Comparison of ENCODE assay signal across 27 cellular contexts in genomic region chr1:238558746-238559145, GRCh38.
"Had no signal": no experiment of that assay in that cellular context is flagged by ENCODE, and none has a peak within 500 bp of the region (broad histone marks: within the 10 kb centered on the region; RNA-seq: fewer than 3 reads in every experiment).

No MANE protein-coding gene starts in this region.

- H3K4me3 Mint-ChIP-seq: natural killer cell treated with Interleukin-12 subunit alpha and Interleukin-12 subunit beta and Interleukin-15 and Interleukin-18, amount 100 ng/mL, for 72 hours; nephron progenitor cell; neural crest cell; stimulated activated effector memory CD8-positive, alpha-beta T cell treated with anti-CD3 and anti-CD28 coated beads, Interleukin-12 subunit alpha, Interleukin-12 subunit beta, amount 100 ng/mL, for 72 hours; stimulated activated naive B cell treated with anti-CD40 and anti-IgM and Interleukin-4, amounts not matched to agents 10 μg/mL and 1 μg/mL and 100 μg/mL, for 72 hours; stimulated activated naive CD8-positive, alpha-beta T cell treated with anti-CD3 and anti-CD28 coated beads, Interleukin-15, Interleukin-2, amounts not matched to agents 100 ng/mL and 50 ng/mL, for 24 hours had no signal

- H3K36me3 ChIP-seq: neutrophil, pancreas, prostate gland, right lobe of liver, sigmoid colon, stomach, thoracic aorta, thyroid gland, tibial nerve, upper lobe of left lung, vagina had no signal

- H3K9me3 Mint-ChIP-seq: nephron progenitor cell had no signal

- H3K36me3 Mint-ChIP-seq: natural killer cell treated with Interleukin-12 subunit alpha and Interleukin-12 subunit beta and Interleukin-15 and Interleukin-18, amount 100 ng/mL, for 72 hours; stimulated activated effector memory CD8-positive, alpha-beta T cell treated with anti-CD3 and anti-CD28 coated beads, Interleukin-12 subunit alpha, Interleukin-12 subunit beta, amount 100 ng/mL, for 72 hours; stimulated activated naive B cell treated with anti-CD40 and anti-IgM and Interleukin-4, amounts not matched to agents 10 μg/mL and 1 μg/mL and 100 μg/mL, for 72 hours had no signal

- H3K27me3 ChIP-seq: neutrophil, pancreas, right lobe of liver, sigmoid colon, stomach, thyroid gland, tibial nerve, upper lobe of left lung, vagina had no signal

- ATAC-seq: natural killer cell treated with Interleukin-12 subunit alpha and Interleukin-12 subunit beta and Interleukin-15 and Interleukin-18, amount 100 ng/mL, for 72 hours; pancreas; right cardiac atrium; right lobe of liver; stimulated activated effector memory CD8-positive, alpha-beta T cell treated with anti-CD3 and anti-CD28 coated beads, Interleukin-12 subunit alpha, Interleukin-12 subunit beta, amount 100 ng/mL, for 72 hours had no signal

- H3K9me3 ChIP-seq: neutrophil, pancreas, prostate gland, right lobe of liver, sigmoid colon, thoracic aorta, thyroid gland, tibial nerve, upper lobe of left lung, vagina had no signal

- FAIRE-seq: pancreas, small intestine, urothelium cell line had no signal

- H3K27ac ChIP-seq: neutrophil, pancreas, prostate gland, right lobe of liver, sigmoid colon, stomach, thoracic aorta, thyroid gland, tibial nerve, upper lobe of left lung, vagina had no signal

- H3K27me3 Mint-ChIP-seq: natural killer cell treated with Interleukin-12 subunit alpha and Interleukin-12 subunit beta and Interleukin-15 and Interleukin-18, amount 100 ng/mL, for 72 hours; stimulated activated naive B cell treated with anti-CD40 and anti-IgM and Interleukin-4, amounts not matched to agents 10 μg/mL and 1 μg/mL and 100 μg/mL, for 72 hours; stimulated activated naive CD8-positive, alpha-beta T cell treated with anti-CD3 and anti-CD28 coated beads, Interleukin-15, Interleukin-2, amounts not matched to agents 100 ng/mL and 50 ng/mL, for 24 hours had no signal

- H3K4me1 Mint-ChIP-seq: nephron progenitor cell; neural crest cell; stimulated activated effector memory CD8-positive, alpha-beta T cell treated with anti-CD3 and anti-CD28 coated beads, Interleukin-12 subunit alpha, Interleukin-12 subunit beta, amount 100 ng/mL, for 72 hours; stimulated activated naive B cell treated with anti-CD40 and anti-IgM and Interleukin-4, amounts not matched to agents 10 μg/mL and 1 μg/mL and 100 μg/mL, for 72 hours had no signal

- H3K4me3 ChIP-seq: pancreas, prostate gland, right lobe of liver, sigmoid colon, stomach, thoracic aorta, thyroid gland, tibial nerve, upper lobe of left lung, vagina had no signal

- H3K27ac Mint-ChIP-seq: natural killer cell treated with Interleukin-12 subunit alpha and Interleukin-12 subunit beta and Interleukin-15 and Interleukin-18, amount 100 ng/mL, for 72 hours; nephron progenitor cell; stimulated activated effector memory CD8-positive, alpha-beta T cell treated with anti-CD3 and anti-CD28 coated beads, Interleukin-12 subunit alpha, Interleukin-12 subunit beta, amount 100 ng/mL, for 72 hours; stimulated activated naive B cell treated with anti-CD40 and anti-IgM and Interleukin-4, amounts not matched to agents 10 μg/mL and 1 μg/mL and 100 μg/mL, for 72 hours; stimulated activated naive CD8-positive, alpha-beta T cell treated with anti-CD3 and anti-CD28 coated beads, Interleukin-15, Interleukin-2, amounts not matched to agents 100 ng/mL and 50 ng/mL, for 24 hours had no signal

- H3K4me1 ChIP-seq: pancreas, prostate gland, right lobe of liver, sigmoid colon, stomach, thyroid gland, tibial nerve, upper lobe of left lung, vagina had no signal

- DNase-seq: nephron progenitor cell; nucleus accumbens; pancreas; right cardiac atrium; right lobe of liver; sigmoid colon; small intestine; stimulated activated CD4-positive, alpha-beta T cell treated with anti-CD3 and anti-CD28 coated beads, Interleukin-15, amount 100 ng/mL, for 24 hours; stimulated activated CD4-positive, alpha-beta T cell treated with anti-CD3 and anti-CD28 coated beads, Interleukin-2, amount 100 ng/mL, for 24 hours; stimulated activated CD4-positive, alpha-beta T cell treated with anti-CD3 and anti-CD28 coated beads, Interleukin-2, amount 100 ng/mL, for 48 hours; stimulated activated CD4-positive, alpha-beta T cell treated with anti-CD3 and anti-CD28 coated beads, Interleukin-4, amount 100 ng/mL, for 24 hours; stimulated activated naive B cell treated with anti-CD40 and anti-IgM and Interleukin-4, amounts not matched to agents 10 μg/mL and 1 μg/mL and 100 μg/mL, for 72 hours; stimulated activated naive CD4-positive, alpha-beta T cell treated with Interleukin-2 at 50 U/mL for 16 hours; stomach; thyroid gland; trophoblast cell; upper lobe of left lung had no signal
